Comparison of ENCODE assay signal across 14 cellular contexts in genomic region chr11:35250192-35250591, GRCh38.
DNase-seq lines count a peak whose midpoint lies in the region; ATAC-seq, FAIRE-seq and TF ChIP-seq lines count a peak whose summit lies in the region.
"Had no signal": no experiment of that assay in that cellular context is flagged by ENCODE, and none has a peak within 500 bp of the region (broad histone marks: within the 10 kb centered on the region; RNA-seq: fewer than 3 reads in every experiment).

No MANE protein-coding gene starts in this region.

- H3K4me3 Mint-ChIP-seq in CD4-positive, CD25-positive, alpha-beta regulatory T cell = no peak overlapping the region
- H3K4me3 Mint-ChIP-seq in naive thymus-derived CD8-positive, alpha-beta T cell = no peak overlapping the region
- H3K4me3 Mint-ChIP-seq: B cell, GM23338, H9 had no signal

- no peaks in the 10 kb centered on the region for H3K36me3 ChIP-seq in CD4-positive, CD25-positive, alpha-beta regulatory T cell (ENCODE audit: control insufficient read depth, insufficient read depth, low read length)
- no peaks in the 10 kb centered on the region for H3K36me3 ChIP-seq in K562 (ENCODE audit: control insufficient read depth, insufficient read depth, low read length)

- peak overlapping the region in 2 of 3 donors; percentile 11 to 55 for H3K27ac Mint-ChIP-seq in CD4-positive, CD25-positive, alpha-beta regulatory T cell
- peak overlapping the region in 8 of 10 donors; percentile 22 to 99 (median 72) for H3K27ac Mint-ChIP-seq in naive thymus-derived CD8-positive, alpha-beta T cell
- H3K27ac Mint-ChIP-seq: B cell, GM23338, H9 had no signal

- no peak overlapping the region for H3K27ac ChIP-seq in CD4-positive, CD25-positive, alpha-beta regulatory T cell (ENCODE audit: insufficient read depth, low read length, poor library complexity, severe bottlenecking)
- H3K27ac ChIP-seq in K562 (ENCODE audit: extremely low read depth, low read depth, low read length) = no peak overlapping the region

- TF ChIP-seq POLR2A in K562 (conservative IDR thresholded peaks at IDR 0.05) = no peak

- no peak overlapping the region for H3K9ac ChIP-seq in K562 (ENCODE audit: insufficient read depth in 1 of 2, low read depth in 2 of 2, low read length in 2 of 2)

- intact Hi-C loops in K562 (cut with micrococcal nuclease) = no loop called here

- H3K79me2 ChIP-seq in K562 (ENCODE audit: control insufficient read depth, insufficient read depth, low read length) = no peaks in the 10 kb centered on the region

- no peak for TF ChIP-seq CTCF in K562 (IDR thresholded peaks at IDR 0.05 in 2 of 3, conservative IDR thresholded peaks at IDR 0.05 in 1 of 3; ENCODE audit: insufficient read depth in 2 of 3, low read depth in 1 of 3, low read length in 3 of 3)
- TF ChIP-seq CTCF in GM10266 (IDR thresholded peaks at IDR 0.05; ENCODE audit: control insufficient read depth, insufficient read depth, low read depth, missing control alignments) = no peak

- peaks cover 4% of the 10 kb centered on the region in 2 experiments for H3K9me3 ChIP-seq in CD4-positive, CD25-positive, alpha-beta regulatory T cell (ENCODE audit: control insufficient read depth in 2 of 2, low read length in 2 of 2)
- H3K9me3 ChIP-seq in K562 (replicated peaks; ENCODE audit: control insufficient read depth, insufficient read depth, low read depth, low read length) = 0 out of 2 replicates have a peak, but pooled peaks cover 2% of the 10 kb centered on the region

- no peak for FAIRE-seq in K562 (lab: Jason Lieb, UNC)
- FAIRE-seq: A204.1, GM12892 had no signal

- no peaks in the 10 kb centered on the region for H3K9me1 ChIP-seq in K562 (ENCODE audit: control insufficient read depth, insufficient read depth, low read length)

- peaks cover 7 to 55% (median 23%) of the 10 kb centered on the region in 4 donors for H3K4me1 Mint-ChIP-seq in CD4-positive, CD25-positive, alpha-beta regulatory T cell
- H3K4me1 Mint-ChIP-seq in naive thymus-derived CD8-positive, alpha-beta T cell = peaks cover 18 to 66% (median 50%) of the 10 kb centered on the region in 4 donors
- H3K4me1 Mint-ChIP-seq: B cell, GM23338, H9 had no signal

- no peaks in the 10 kb centered on the region for H4K20me1 ChIP-seq in K562 (replicated peaks; ENCODE audit: control insufficient read depth, insufficient read depth, low read length)

- no peaks in the 10 kb centered on the region for H3K36me3 Mint-ChIP-seq in CD4-positive, CD25-positive, alpha-beta regulatory T cell
- peaks cover 0 to 10% (median 2%) of the 10 kb centered on the region in 3 donors for H3K36me3 Mint-ChIP-seq in naive thymus-derived CD8-positive, alpha-beta T cell

- H3K27me3 ChIP-seq in CD4-positive, CD25-positive, alpha-beta regulatory T cell (ENCODE audit: control insufficient read depth, insufficient read depth, low read length) = no peaks in the 10 kb centered on the region
- H3K27me3 ChIP-seq in K562 (ENCODE audit: control insufficient read depth in 2 of 2, insufficient read depth in 2 of 2, low read length in 2 of 2) = peaks cover 2 to 5% of the 10 kb centered on the region in 2 experiments; a peak in 3 of 5 replicates

- CTCF ChIA-PET in K562 (lab: Yijun Ruan, JAX; ENCODE audit: low intra/inter-chr PET ratio) = no interaction called here

- no peak overlapping the region for H3K4me3 ChIP-seq in CD4-positive, CD25-positive, alpha-beta regulatory T cell (ENCODE audit: low read depth, low read length)
- no peak overlapping the region for H3K4me3 ChIP-seq in K562
- H3K4me3 ChIP-seq: GM23338 had no signal

- peaks cover 0 to 4% (median 0%) of the 10 kb centered on the region in 7 donors for H3K9me3 Mint-ChIP-seq in CD4-positive, CD25-positive, alpha-beta regulatory T cell
- H3K9me3 Mint-ChIP-seq in naive thymus-derived CD8-positive, alpha-beta T cell = peaks cover 0 to 28% (median 11%) of the 10 kb centered on the region in 9 donors
- H3K9me3 Mint-ChIP-seq: GM23338, H9 had no signal

- no peak overlapping the region for H2AFZ ChIP-seq in K562 (ENCODE audit: low read depth, low read length)
- H2AFZ ChIP-seq: GM23338 had no signal

- peaks cover 21% of the 10 kb centered on the region for H3K4me1 ChIP-seq in CD4-positive, CD25-positive, alpha-beta regulatory T cell (ENCODE audit: control insufficient read depth, insufficient read depth, low read length, poor library complexity, severe bottlenecking)
- H3K4me1 ChIP-seq in K562 (replicated peaks in 1 of 2; ENCODE audit: control insufficient read depth in 2 of 2, insufficient read depth in 2 of 2, low read length in 2 of 2) = no peaks in the 10 kb centered on the region

- peaks cover 5% of the 10 kb centered on the region for H3K27me3 Mint-ChIP-seq in CD4-positive, CD25-positive, alpha-beta regulatory T cell
- H3K27me3 Mint-ChIP-seq in naive thymus-derived CD8-positive, alpha-beta T cell = no peaks in the 10 kb centered on the region
- H3K27me3 Mint-ChIP-seq: B cell had no signal

- POLR2A ChIA-PET in K562 (lab: Yijun Ruan, JAX) = no interaction called here
- POLR2A ChIA-PET in naive thymus-derived CD8-positive, alpha-beta T cell (lab: Charles Lee) = no interaction called here

- no peak overlapping the region for H3K4me2 ChIP-seq in K562 (ENCODE audit: insufficient read depth, low read length)
- H3K4me2 ChIP-seq: GM23338 had no signal

- 6% methylated on average over 4 of the region's 4 CpGs for WGBS in K562 (ENCODE audit: insufficient coverage, low coverage, missing lambda C conversion rate)

- TF ChIP-seq EP300 in K562 (IDR thresholded peaks at IDR 0.05; ENCODE audit: low read length) = no peak

- no peak for DNase-seq in CD4-positive, CD25-positive, alpha-beta regulatory T cell
- DNase-seq in G401 (ENCODE audit: low spot score) (peak; percentile 8), K562 (ENCODE audit: extremely low read depth in 1 of 4, low spot score in 3 of 4) (no peak), GM10266 (ENCODE audit: extremely low spot score) (no peak), OCI-M2 (lab: John Stamatoyannopoulos, UW; ENCODE audit: unreplicated experiment) (no peak)
- no peak for DNase-seq in naive thymus-derived CD8-positive, alpha-beta T cell
- no peak for DNase-seq in stimulated activated naive CD4-positive, alpha-beta T cell (lab: John Stamatoyannopoulos, UW)
- DNase-seq: C1 segment of cervical spinal cord, DMS 273 treated with DMSO at 0.1 percent for 48 hours, H9 had no signal

- in situ Hi-C loops in G401 (cut with HindIII; ENCODE audit: low sequenced_read_pairs) = no loop called here
- in situ Hi-C loops in K562 (cut with MboI) = no loop called here

- BruUV-seq in K562 (replicated peaks; lab: Mats Ljungman, UMichigan) = no TSS peak

- no peak for TF ChIP-seq RAD21 in K562 (CRISPR knock-in tag; conservative IDR thresholded peaks at IDR 0.05 in 1 of 2, IDR thresholded peaks at IDR 0.05 in 1 of 2)

- no peak for ATAC-seq in CD4-positive, CD25-positive, alpha-beta regulatory T cell (ENCODE audit: low read depth in 2 of 2)
- no peak for ATAC-seq in K562
- no peak for ATAC-seq in naive thymus-derived CD8-positive, alpha-beta T cell
- ATAC-seq: GM23338 had no signal

TF ChIP-seq in K562, 482 proteins besides CTCF, POLR2A, EP300 and RAD21:
- TF ChIP-seq CEBPG (CRISPR knock-in tag; IDR thresholded peaks at IDR 0.05) = no peak
- peak; percentile 24 to 29; a peak in 1 of 4 replicates for TF ChIP-seq CEBPG (tag; conservative IDR thresholded peaks at IDR 0.05 in 1 of 2, IDR thresholded peaks at IDR 0.05 in 1 of 2)
- TF ChIP-seq STAT6 (CRISPR knock-in tag; IDR thresholded peaks at IDR 0.05) = no peak
- TF ChIP-seq TBP (optimal IDR thresholded peaks at IDR 0.05; ENCODE audit: low read depth, low read length) = no peak
- no peak for TF ChIP-seq KHSRP (IDR thresholded peaks at IDR 0.05)
- no peak for TF ChIP-seq CBFA2T2 (conservative IDR thresholded peaks at IDR 0.05)
